In genomic region chr12:101053203-101053602, GRCh38 we compare ENCODE assay signal across 26 cellular contexts.
"Had no signal": no experiment of that assay in that cellular context is flagged by ENCODE, and none has a peak within 500 bp of the region (broad histone marks: within the 10 kb centered on the region; RNA-seq: fewer than 3 reads in every experiment).

No MANE protein-coding gene starts in this region.

- H3K4me3 ChIP-seq: left lung, lower lobe of right lung, mucosa of descending colon, ovary, right atrium auricular region, spleen, suprapubic skin, thoracic aorta, tibial artery, uterus had no signal

- H3K27ac Mint-ChIP-seq: naive thymus-derived CD4-positive, alpha-beta T cell; natural killer cell treated with Interleukin-12 subunit alpha and Interleukin-12 subunit beta and Interleukin-15 and Interleukin-18, amount 100 ng/mL, for 72 hours; progenitor cell of endocrine pancreas; stimulated activated effector memory CD8-positive, alpha-beta T cell treated with anti-CD3 and anti-CD28 coated beads, Interleukin-12 subunit alpha, Interleukin-12 subunit beta, amount 100 ng/mL, for 72 hours; stimulated activated naive CD8-positive, alpha-beta T cell treated with anti-CD3 and anti-CD28 coated beads, Interleukin-15, Interleukin-2, amounts not matched to agents 100 ng/mL and 50 ng/mL, for 24 hours had no signal

- H3K27me3 Mint-ChIP-seq: naive thymus-derived CD4-positive, alpha-beta T cell; natural killer cell treated with Interleukin-12 subunit alpha and Interleukin-12 subunit beta and Interleukin-15 and Interleukin-18, amount 100 ng/mL, for 72 hours; progenitor cell of endocrine pancreas; stimulated activated naive CD8-positive, alpha-beta T cell treated with anti-CD3 and anti-CD28 coated beads, Interleukin-15, Interleukin-2, amounts not matched to agents 100 ng/mL and 50 ng/mL, for 24 hours; type B pancreatic cell had no signal

- H3K9me3 Mint-ChIP-seq: type B pancreatic cell had no signal

- DNase-seq: islet precursor cell; kidney glomerular epithelial cell; left cardiac atrium; left lung; lower lobe of right lung; mammary epithelial cell; mesendoderm; midbrain; mucosa of descending colon; naive thymus-derived CD4-positive, alpha-beta T cell; ovary; small intestine; spleen; stimulated activated CD4-positive, alpha-beta T cell treated with anti-CD3 and anti-CD28 coated beads, Interleukin-4, amount 100 ng/mL, for 24 hours; stimulated activated naive CD4-positive, alpha-beta T cell; tibial artery; uterus had no signal

- H3K27me3 ChIP-seq: left lung, ovary, right atrium auricular region, spleen, suprapubic skin, tibial artery, uterus had no signal

- ATAC-seq: left cardiac atrium; left lung; lower lobe of right lung; mucosa of descending colon; naive thymus-derived CD4-positive, alpha-beta T cell; natural killer cell treated with Interleukin-12 subunit alpha and Interleukin-12 subunit beta and Interleukin-15 and Interleukin-18, amount 100 ng/mL, for 72 hours; sciatic nerve; stimulated activated effector memory CD8-positive, alpha-beta T cell treated with anti-CD3 and anti-CD28 coated beads, Interleukin-12 subunit alpha, Interleukin-12 subunit beta, amount 100 ng/mL, for 72 hours had no signal

- FAIRE-seq: small intestine had no signal

- H3K36me3 Mint-ChIP-seq: naive thymus-derived CD4-positive, alpha-beta T cell; natural killer cell treated with Interleukin-12 subunit alpha and Interleukin-12 subunit beta and Interleukin-15 and Interleukin-18, amount 100 ng/mL, for 72 hours; stimulated activated effector memory CD8-positive, alpha-beta T cell treated with anti-CD3 and anti-CD28 coated beads, Interleukin-12 subunit alpha, Interleukin-12 subunit beta, amount 100 ng/mL, for 72 hours; type B pancreatic cell had no signal

- H3K4me1 Mint-ChIP-seq: naive thymus-derived CD4-positive, alpha-beta T cell; stimulated activated effector memory CD8-positive, alpha-beta T cell treated with anti-CD3 and anti-CD28 coated beads, Interleukin-12 subunit alpha, Interleukin-12 subunit beta, amount 100 ng/mL, for 72 hours had no signal

- H3K4me3 Mint-ChIP-seq: naive thymus-derived CD4-positive, alpha-beta T cell; natural killer cell treated with Interleukin-12 subunit alpha and Interleukin-12 subunit beta and Interleukin-15 and Interleukin-18, amount 100 ng/mL, for 72 hours; stimulated activated effector memory CD8-positive, alpha-beta T cell treated with anti-CD3 and anti-CD28 coated beads, Interleukin-12 subunit alpha, Interleukin-12 subunit beta, amount 100 ng/mL, for 72 hours; stimulated activated naive CD8-positive, alpha-beta T cell treated with anti-CD3 and anti-CD28 coated beads, Interleukin-15, Interleukin-2, amounts not matched to agents 100 ng/mL and 50 ng/mL, for 24 hours; type B pancreatic cell had no signal

- H3K36me3 ChIP-seq: left lung, lower lobe of right lung, ovary, right atrium auricular region, spleen, suprapubic skin, thoracic aorta, tibial artery, uterus had no signal

- H3K27ac ChIP-seq: left lung, lower lobe of right lung, right atrium auricular region, spleen, suprapubic skin, thoracic aorta, tibial artery, uterus had no signal

- H3K9me3 ChIP-seq: left lung, lower lobe of right lung, mucosa of descending colon, ovary, right atrium auricular region, suprapubic skin, thoracic aorta, tibial artery, uterus had no signal

- H3K4me1 ChIP-seq: left lung, lower lobe of right lung, right atrium auricular region, spleen, suprapubic skin, uterus had no signal
